Comparison of ENCODE assay signal across 8 cellular contexts in the genomic region with DNA sequence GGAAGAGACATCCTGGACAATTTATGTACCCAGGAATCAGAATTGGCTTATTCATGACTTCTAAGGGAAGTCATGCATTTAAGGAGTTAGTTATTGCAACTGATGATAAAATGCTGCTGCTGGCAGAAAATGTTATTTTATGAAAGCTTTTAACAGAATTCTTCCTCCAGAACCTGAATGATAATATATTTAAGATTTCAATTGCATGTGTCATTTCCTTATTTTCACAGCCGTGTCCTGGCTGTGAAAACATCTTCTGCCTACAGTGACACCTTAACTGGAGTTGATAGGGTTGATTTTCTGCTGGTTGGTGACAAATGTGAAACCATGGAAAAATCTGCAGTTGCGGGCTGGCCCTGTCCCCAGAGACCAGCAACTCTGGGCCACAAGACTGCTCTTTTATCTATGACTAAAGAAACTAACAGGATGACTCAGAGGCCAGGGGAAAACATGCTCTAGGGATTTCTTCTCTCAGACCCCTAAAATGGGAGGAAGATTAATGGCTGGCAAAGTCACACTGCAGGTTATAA. TPM values are rescaled to one million over a fixed set of nuclear protein-coding genes. Genes with fewer than 3 reads are reported as not detected.
DNase-seq lines count a peak whose midpoint lies in the region; ATAC-seq lines count a peak whose summit lies in the region.

No MANE protein-coding gene starts in this region.

- peaks cover 2% of the 10 kb centered on the region for H3K79me1 ChIP-seq in mesenchymal stem cell (replicated peaks; ENCODE audit: low read length, poor library complexity, severe bottlenecking)

- 0% methylated on average over 1 of the region's 2 CpGs for WGBS in mesenchymal stem cell

- H3K14ac ChIP-seq in mesenchymal stem cell (ENCODE audit: low read length in 2 of 2), result no peak overlapping the region

- no peak overlapping the region for H3K18ac ChIP-seq in mesenchymal stem cell (ENCODE audit: low read depth in 1 of 2, low read length in 2 of 2)

- H2AK5ac ChIP-seq in mesenchymal stem cell (ENCODE audit: low read length, severe bottlenecking), result no peak overlapping the region

- no peaks in the 10 kb centered on the region for H3K9me3 ChIP-seq in mesenchymal stem cell (ENCODE audit: control insufficient read depth, low read length)

- no peaks in the 10 kb centered on the region for H3K27me3 ChIP-seq in mesenchymal stem cell (ENCODE audit: control insufficient read depth in 1 of 2, insufficient read depth in 1 of 2, low read length in 2 of 2)

- H3K4me3 ChIP-seq in mesenchymal stem cell (ENCODE audit: insufficient read depth in 1 of 2, low read depth in 1 of 2, low read length in 2 of 2), result no peak overlapping the region

- peaks cover 2% of the 10 kb centered on the region for H3K4me1 ChIP-seq in mesenchymal stem cell (ENCODE audit: control insufficient read depth, insufficient read depth, low read depth, low read length)

- no peak overlapping the region for H2BK5ac ChIP-seq in mesenchymal stem cell (ENCODE audit: low read depth, low read length, poor library complexity, severe bottlenecking)

- H2BK12ac ChIP-seq in mesenchymal stem cell (ENCODE audit: low read length in 2 of 2), result no peak overlapping the region

- no peak overlapping the region for H3K23ac ChIP-seq in mesenchymal stem cell (ENCODE audit: low read length in 2 of 2)

- no peak overlapping the region for H3K4ac ChIP-seq in mesenchymal stem cell (ENCODE audit: low read depth in 1 of 2, low read length in 2 of 2)

- peak overlapping the region; percentile 46 for H3K4me2 ChIP-seq in mesenchymal stem cell (ENCODE audit: low read length, poor library complexity, severe bottlenecking)

- H2AFZ ChIP-seq in mesenchymal stem cell (ENCODE audit: low read depth, low read length), result no peak overlapping the region

- no peaks in the 10 kb centered on the region for H3K36me3 ChIP-seq in mesenchymal stem cell (ENCODE audit: control insufficient read depth in 1 of 2, insufficient read depth in 2 of 2, low read depth in 1 of 2, low read length in 2 of 2)

- peak; percentile 44 for DNase-seq in stimulated activated CD4-positive, alpha-beta T cell treated with anti-CD3 and anti-CD28 coated beads, Interleukin-15, amount 100 ng/mL, for 24 hours
- DNase-seq in stimulated activated CD4-positive, alpha-beta T cell treated with anti-CD3 and anti-CD28 coated beads, Interleukin-2, amount 100 ng/mL, for 48 hours, result no peak
- DNase-seq in UCSD-AML1 (lab: John Stamatoyannopoulos, UW; ENCODE audit: unreplicated experiment) (peak; percentile 30), mesenchymal stem cell (peak; percentile 81), NCI-H82 (lab: John Stamatoyannopoulos, UW) (no peak), NCI-H82 treated with DMSO at 0.1 percent for 48 hours (lab: John Stamatoyannopoulos, UW; ENCODE audit: unreplicated experiment) (no peak), NCI-H1092 (lab: John Stamatoyannopoulos, UW) (no peak)

- ATAC-seq in HG03060 (IDR thresholded peaks at IDR 0.05; ENCODE audit: low read depth, unreplicated experiment), result peak; percentile 89

- peak overlapping the region; percentile 91 for H3K27ac ChIP-seq in mesenchymal stem cell (ENCODE audit: low read length, poor library complexity, severe bottlenecking)

- H2BK120ac ChIP-seq in mesenchymal stem cell (ENCODE audit: low read depth, low read length), result no peak overlapping the region

- H4K8ac ChIP-seq in mesenchymal stem cell (ENCODE audit: low read length), result no peak overlapping the region

- no peak overlapping the region for H4K91ac ChIP-seq in mesenchymal stem cell (ENCODE audit: low read length)

- no peak overlapping the region for H2BK15ac ChIP-seq in mesenchymal stem cell (ENCODE audit: low read depth, poor library complexity, severe bottlenecking)

- H3K9ac ChIP-seq in mesenchymal stem cell (ENCODE audit: low read length), result no peak overlapping the region

RNA-seq across cellular contexts. Expression of gene TRUB1, which starts 12.3 kb away (rescaled TPM):
- polyA plus RNA-seq in mesenchymal stem cell (2013, experiment 1 of 2), result 13.5 TPM
- 14.5 TPM for polyA plus RNA-seq in mesenchymal stem cell (2013, experiment 2 of 2)

Comparison
In these comparisons a context has a peak if more than half of its experiments do, and no peak if none do; other contexts are left out.
1. DNase-seq: peak in stimulated activated CD4-positive, alpha-beta T cell treated with anti-CD3 and anti-CD28 coated beads, Interleukin-15, amount 100 ng/mL, for 24 hours (single experiment), UCSD-AML1 (single experiment) and mesenchymal stem cell (single experiment); none in stimulated activated CD4-positive, alpha-beta T cell treated with anti-CD3 and anti-CD28 coated beads, Interleukin-2, amount 100 ng/mL, for 48 hours (0 of 2), NCI-H82 (single experiment), NCI-H82 treated with DMSO at 0.1 percent for 48 hours (single experiment) and NCI-H1092 (single experiment).